Comparison of ENCODE assay signal across 8 cellular contexts in genomic region chr14:102819176-102819628, GRCh38. TPM values are rescaled to one million over a fixed set of nuclear protein-coding genes. Genes with fewer than 3 reads are reported as not detected.
DNase-seq lines count a peak whose midpoint lies in the region; ATAC-seq and TF ChIP-seq lines count a peak whose summit lies in the region.

No MANE protein-coding gene starts in this region.

- ATAC-seq in GM21576 (IDR thresholded peaks at IDR 0.05; ENCODE audit: unreplicated experiment): peak; percentile 60
- ATAC-seq in activated T-cell treated with anti-CD3 and anti-CD28 coated beads, Interleukin-2, amount 50 U/mL, for 4 hours: peak; percentile 76
- ATAC-seq in natural killer cell: peak; percentile 63 to 80 (median 79)
- ATAC-seq in aorta (ENCODE audit: low FRiP score): no peak

- WGBS in aorta, 2 donors: 88 to 89% methylated on average over 9 of the region's 9 CpGs

- peak overlapping the region; percentile 47 for H3K4me3 ChIP-seq in GM12865 (ENCODE audit: low read depth, low read length)
- no peak overlapping the region for H3K4me3 ChIP-seq in aorta (ENCODE audit: low read length in 2 of 2)

- no peaks in the 10 kb centered on the region for H3K27me3 ChIP-seq in aorta (ENCODE audit: control insufficient read depth in 1 of 2, insufficient read depth in 2 of 2, low read length in 1 of 2)

- H3K9me3 ChIP-seq in aorta (ENCODE audit: control insufficient read depth, low read length): no peaks in the 10 kb centered on the region

- in situ Hi-C loops in G401 (cut with HindIII; ENCODE audit: low sequenced_read_pairs): no loop called here

- H3K36me3 Mint-ChIP-seq in activated T-cell treated with anti-CD3 and anti-CD28 coated beads, Interleukin-2, amount 50 U/mL, for 4 hours (ENCODE audit: insufficient read depth): peaks cover 34% of the 10 kb centered on the region
- no peaks in the 10 kb centered on the region for H3K36me3 Mint-ChIP-seq in natural killer cell

- H3K27ac ChIP-seq in aorta (ENCODE audit: low read depth in 1 of 2, low read length in 2 of 2): no peak overlapping the region

- H3K36me3 ChIP-seq in aorta (ENCODE audit: control insufficient read depth in 1 of 2, insufficient read depth in 2 of 2, low read length in 1 of 2): no peaks in the 10 kb centered on the region

- no peaks in the 10 kb centered on the region for H3K9me3 Mint-ChIP-seq in activated T-cell treated with anti-CD3 and anti-CD28 coated beads, Interleukin-2, amount 50 U/mL, for 4 hours
- no peaks in the 10 kb centered on the region for H3K9me3 Mint-ChIP-seq in natural killer cell

- H3K27ac Mint-ChIP-seq in natural killer cell: peak overlapping the region; percentile 69 to 76

- H3K4me3 Mint-ChIP-seq in activated T-cell treated with anti-CD3 and anti-CD28 coated beads, Interleukin-2, amount 50 U/mL, for 4 hours: peak overlapping the region; percentile 76
- H3K4me3 Mint-ChIP-seq in natural killer cell: peak overlapping the region; percentile 47

- H3K27me3 Mint-ChIP-seq in activated T-cell treated with anti-CD3 and anti-CD28 coated beads, Interleukin-2, amount 50 U/mL, for 4 hours (ENCODE audit: low read depth): no peaks in the 10 kb centered on the region
- H3K27me3 Mint-ChIP-seq in natural killer cell (ENCODE audit: low read depth in 2 of 2): no peaks in the 10 kb centered on the region

- intact Hi-C loops in natural killer cell (cut with micrococcal nuclease) (no loop called here), aorta (cut with DNase I) (no loop called here)

- TF ChIP-seq CTCF in GM12865 (IDR thresholded peaks at IDR 0.05; ENCODE audit: insufficient read depth, low read depth, low read length, missing control alignments): no peak
- no peak for TF ChIP-seq CTCF in natural killer cell (IDR thresholded peaks at IDR 0.05)

- DNase-seq in GM12865 (ENCODE audit: low read depth) (peak; percentile 96), NAMALWA (ENCODE audit: low spot score) (peak; percentile 49), natural killer cell (no peak), G401 (ENCODE audit: low spot score) (no peak), aorta (no peak), NCI-H446 (lab: John Stamatoyannopoulos, UW) (no peak)
- peak; percentile 43 for DNase-seq in activated T-cell treated with anti-CD3 and anti-CD28 coated beads, Interleukin-2, amount 50 U/mL, for 4 hours

- peaks cover 88% of the 10 kb centered on the region for H3K4me1 Mint-ChIP-seq in activated T-cell treated with anti-CD3 and anti-CD28 coated beads, Interleukin-2, amount 50 U/mL, for 4 hours (ENCODE audit: low read depth)
- H3K4me1 Mint-ChIP-seq in natural killer cell: peaks cover 53 to 55% of the 10 kb centered on the region in 2 donors

- H3K4me1 ChIP-seq in aorta (ENCODE audit: control insufficient read depth in 1 of 2, insufficient read depth in 2 of 2, low read length in 2 of 2): no peaks in the 10 kb centered on the region

RNA-seq across cellular contexts. Expression of gene TRAF3, which starts 42.0 kb away (rescaled TPM):
- 10 to 100 TPM; 76.0 to 91.0 (median 78.1) TPM for total RNA-seq in activated T-cell treated with anti-CD3 and anti-CD28 coated beads, Interleukin-2, amount 50 U/mL, for 4 hours
- total RNA-seq in natural killer cell: 10 to 100 TPM; 21.0 to 31.6 (median 23.5) TPM
- total RNA-seq in G401 (2014; rRNA removed; shearing (Covaris generic)): 21.0 and 45.5 TPM in 2 replicates
- 10 to 100 TPM; 18.1 to 32.6 TPM for total RNA-seq in aorta
- 1 to 10 TPM; 3.4 to 5.0 TPM for polyA plus RNA-seq in aorta

Comparison
In these comparisons a context has a peak if more than half of its experiments do, and no peak if none do; other contexts are left out.
1. DNase-seq: peak in GM12865 (single experiment), NAMALWA (single experiment) and activated T-cell treated with anti-CD3 and anti-CD28 coated beads, Interleukin-2, amount 50 U/mL, for 4 hours (single experiment); none in natural killer cell (single experiment), G401 (single experiment), aorta (0 of 2) and NCI-H446 (0 of 2).